ENCODE assay signal across 15 cellular contexts in the genomic region with DNA sequence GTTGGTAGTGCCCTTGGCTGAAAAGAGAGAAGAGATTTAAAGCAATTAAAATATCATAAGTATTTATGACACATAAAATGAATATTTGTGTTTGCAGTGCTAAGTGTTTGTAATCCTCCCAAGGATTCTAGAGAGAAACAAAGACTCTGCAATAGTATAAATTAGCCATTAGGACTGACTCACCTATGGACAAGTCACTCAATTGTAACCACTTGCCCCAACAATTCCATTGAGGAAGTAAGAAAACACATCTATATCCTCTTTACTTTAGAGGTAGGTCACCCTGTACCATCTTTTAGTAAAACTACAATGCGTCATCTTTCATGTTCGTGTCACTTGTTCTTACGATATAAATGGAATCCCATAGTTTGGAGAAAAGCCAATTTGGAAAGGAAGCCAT.
"Had no signal": no experiment of that assay in that cellular context is flagged by ENCODE, and none has a peak within 500 bp of the region (broad histone marks: within the 10 kb centered on the region; RNA-seq: fewer than 3 reads in every experiment).

No MANE protein-coding gene starts in this region.

- H3K36me3 ChIP-seq: esophagus muscularis mucosa, left ventricle myocardium inferior, thoracic aorta, uterus had no signal

- FAIRE-seq: islet of Langerhans had no signal

- H3K27me3 ChIP-seq: esophagus muscularis mucosa, uterus had no signal

- DNase-seq: activated effector memory CD4-positive, alpha-beta T cell treated with Interleukin-2 at 50 U/mL for 16 hours; amygdala; cerebellar nuclear complex; effector memory CD8-positive, alpha-beta T cell; head of caudate nucleus; left ventricle myocardium inferior; mesenchymal stem cell; nephron progenitor cell; stimulated activated CD4-positive, alpha-beta T cell treated with anti-CD3 and anti-CD28 coated beads, Interleukin-4, amount 100 ng/mL, for 24 hours; stimulated activated naive CD8-positive, alpha-beta T cell treated with anti-CD3 and anti-CD28 coated beads, Interleukin-15, amount 100 ng/mL, for 72 hours; uterus had no signal

- H3K4me1 ChIP-seq: left ventricle myocardium inferior, uterus had no signal

- H3K27ac ChIP-seq: esophagus muscularis mucosa, left ventricle myocardium inferior, uterus had no signal

- H3K4me3 ChIP-seq: esophagus muscularis mucosa, left ventricle myocardium inferior, thoracic aorta, uterus had no signal

- H3K9me3 ChIP-seq: esophagus muscularis mucosa, left ventricle myocardium inferior, thoracic aorta, uterus had no signal

- ATAC-seq: activated naive CD4-positive, alpha-beta T cell treated with anti-CD3 and anti-CD28 coated beads, Interleukin-2, amount 50 U/mL, for 72 hours; effector memory CD8-positive, alpha-beta T cell; stimulated activated naive CD8-positive, alpha-beta T cell treated with anti-CD3 and anti-CD28 coated beads, Interleukin-15, amount 100 ng/mL, for 72 hours had no signal
